In the genomic region with DNA sequence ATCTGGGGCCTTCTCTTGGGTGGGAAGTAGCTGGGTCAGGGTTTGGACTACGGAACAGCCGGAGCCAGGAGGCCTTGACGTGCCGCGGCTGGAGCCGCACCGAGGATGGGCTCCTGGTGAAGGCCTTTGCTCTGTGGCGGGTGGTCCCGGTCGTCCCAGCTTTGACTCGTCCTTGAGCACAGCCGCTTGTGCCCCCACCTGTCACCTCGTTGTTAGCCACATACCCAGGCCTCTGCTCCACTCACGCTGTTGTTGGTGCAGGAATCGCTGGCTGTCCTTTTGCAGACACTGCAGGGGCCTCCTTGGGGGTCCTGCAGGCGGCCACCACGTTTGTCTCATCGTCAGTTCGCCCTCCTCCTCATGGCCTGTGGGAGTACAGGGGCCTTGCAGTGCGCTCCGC, we compare ENCODE assay signal across 33 cellular contexts. TPM values are rescaled to one million over a fixed set of nuclear protein-coding genes. Genes with fewer than 3 reads are reported as not detected.
"Had no signal": no experiment of that assay in that cellular context is flagged by ENCODE, and none has a peak within 500 bp of the region (broad histone marks: within the 10 kb centered on the region; RNA-seq: fewer than 3 reads in every experiment).

No MANE protein-coding gene starts in this region.

- H3K27me3 Mint-ChIP-seq: memory B cell; naive thymus-derived CD4-positive, alpha-beta T cell; natural killer cell treated with Interleukin-12 subunit alpha and Interleukin-12 subunit beta and Interleukin-15 and Interleukin-18, amount 100 ng/mL, for 72 hours; progenitor cell of endocrine pancreas; stimulated activated naive B cell treated with anti-CD40 and anti-IgM and Interleukin-4, amounts not matched to agents 10 μg/mL and 1 μg/mL and 100 μg/mL, for 72 hours had no signal

- H3K4me1 Mint-ChIP-seq: memory B cell had no signal

- H3K9me3 Mint-ChIP-seq: memory B cell; natural killer cell treated with Interleukin-12 subunit alpha and Interleukin-12 subunit beta and Interleukin-15 and Interleukin-18, amount 100 ng/mL, for 72 hours; stimulated activated naive B cell treated with anti-CD40 and anti-IgM and Interleukin-4, amounts not matched to agents 10 μg/mL and 1 μg/mL and 100 μg/mL, for 72 hours had no signal

- H3K27ac ChIP-seq: left lung, right atrium auricular region, right lobe of liver, stomach, testis, thyroid gland, transverse colon, upper lobe of left lung, vagina had no signal

- H3K27me3 ChIP-seq: left lung, right atrium auricular region, right lobe of liver, stomach, testis, thyroid gland, transverse colon, upper lobe of left lung, vagina had no signal

- H3K4me3 Mint-ChIP-seq: immature natural killer cell; memory B cell; naive thymus-derived CD4-positive, alpha-beta T cell; natural killer cell treated with Interleukin-12 subunit alpha and Interleukin-12 subunit beta and Interleukin-15 and Interleukin-18, amount 100 ng/mL, for 72 hours; stimulated activated naive B cell treated with anti-CD40 and anti-IgM and Interleukin-4, amounts not matched to agents 10 μg/mL and 1 μg/mL and 100 μg/mL, for 72 hours had no signal

- H3K27ac Mint-ChIP-seq: immature natural killer cell; memory B cell; natural killer cell treated with Interleukin-12 subunit alpha and Interleukin-12 subunit beta and Interleukin-15 and Interleukin-18, amount 100 ng/mL, for 72 hours; progenitor cell of endocrine pancreas had no signal

- H3K4me1 ChIP-seq: right atrium auricular region, testis, thyroid gland, transverse colon, upper lobe of left lung, vagina had no signal

- DNase-seq: hypothalamus; immature natural killer cell; kidney; left colon; left lung; midbrain; naive thymus-derived CD4-positive, alpha-beta T cell; nucleus accumbens; right lobe of liver; stimulated activated CD4-positive, alpha-beta T cell treated with anti-CD3 and anti-CD28 coated beads, Interleukin-1b, Interleukin-23, amount 100 ng/mL, for 48 hours; stimulated activated CD4-positive, alpha-beta T cell treated with anti-CD3 and anti-CD28 coated beads, Interleukin-2, amount 100 ng/mL, for 48 hours; stimulated activated CD4-positive, alpha-beta T cell treated with anti-CD3 and anti-CD28 coated beads, Interleukin-4, amount 100 ng/mL, for 4 hours; stimulated activated CD8-positive, alpha-beta memory T cell treated with anti-CD3 and anti-CD28 coated beads, Interleukin-4, amount 100 ng/mL, for 48 hours; stimulated activated naive B cell treated with anti-CD40 and anti-IgM and Interleukin-4, amounts not matched to agents 10 μg/mL and 1 μg/mL and 100 μg/mL, for 72 hours; stimulated activated naive CD8-positive, alpha-beta T cell treated with anti-CD3 and anti-CD28 coated beads, Interleukin-15, Interleukin-2, amounts not matched to agents 100 U/mL and 50 U/mL, for 24 hours; stomach; testis; thyroid gland; transverse colon had no signal

- ATAC-seq: left colon; left lung; mucosa of descending colon; naive thymus-derived CD4-positive, alpha-beta T cell; natural killer cell treated with Interleukin-12 subunit alpha and Interleukin-12 subunit beta and Interleukin-15 and Interleukin-18, amount 100 ng/mL, for 72 hours; right lobe of liver; stimulated activated naive B cell treated with anti-CD40 and anti-IgM and Interleukin-4, amounts not matched to agents 10 μg/mL and 1 μg/mL and 100 μg/mL, for 72 hours; stimulated activated naive CD8-positive, alpha-beta T cell treated with anti-CD3 and anti-CD28 coated beads, Interleukin-15, Interleukin-2, amounts not matched to agents 100 U/mL and 50 U/mL, for 24 hours had no signal

- H3K9me3 ChIP-seq: left lung, mucosa of descending colon, right atrium auricular region, right lobe of liver, stomach, testis, thyroid gland, transverse colon, upper lobe of left lung, vagina had no signal

- H3K4me3 ChIP-seq: left lung, lung, mucosa of descending colon, right atrium auricular region, right lobe of liver, smooth muscle cell, stomach, testis, thyroid gland, transverse colon, upper lobe of left lung, vagina had no signal

RNA-seq across cellular contexts. Expression of a gene that starts 31.4 kb away (rescaled TPM):
- total RNA-seq: left lung; lung; myocyte; naive thymus-derived CD4-positive, alpha-beta T cell; natural killer cell treated with Interleukin-12 subunit alpha and Interleukin-12 subunit beta and Interleukin-15 and Interleukin-18, amount 100 ng/mL, for 72 hours; osteocyte; pulmonary artery endothelial cell; right atrium auricular region; smooth muscle cell; thyroid gland; urinary bladder; vagina had no signal
- polyA plus RNA-seq: immature natural killer cell; naive thymus-derived CD4-positive, alpha-beta T cell; neural cell; smooth muscle cell had no signal

RNA-seq across cellular contexts. Expression of a gene that starts 32.8 kb away (rescaled TPM):
- total RNA-seq: smooth muscle cell had no signal
